11 cellular contexts compared by ENCODE assay signal in genomic region chr12:4781212-4781611, GRCh38.
"Had no signal": no experiment of that assay in that cellular context is flagged by ENCODE, and none has a peak within 500 bp of the region (broad histone marks: within the 10 kb centered on the region; RNA-seq: fewer than 3 reads in every experiment).

No MANE protein-coding gene starts in this region.

- ATAC-seq: naive thymus-derived CD8-positive, alpha-beta T cell; T-cell had no signal

- H3K9me3 Mint-ChIP-seq: activated naive CD4-positive, alpha-beta T cell treated with anti-CD3 and anti-CD28 coated beads, Interleukin-2, amount 10 ng/mL, durations not matched to agents 7 days and 5 days had no signal

- H3K36me3 Mint-ChIP-seq: activated naive CD4-positive, alpha-beta T cell treated with anti-CD3 and anti-CD28 coated beads, Interleukin-2, amount 10 ng/mL, durations not matched to agents 7 days and 5 days; T-cell had no signal

- H3K27ac Mint-ChIP-seq: activated naive CD4-positive, alpha-beta T cell treated with anti-CD3 and anti-CD28 coated beads, Interleukin-2, amount 10 ng/mL, durations not matched to agents 7 days and 5 days; memory B cell; naive thymus-derived CD8-positive, alpha-beta T cell; T-cell had no signal

- DNase-seq: activated CD4-positive, CD25-positive, alpha-beta regulatory T cell treated with anti-CD3 and anti-CD28 coated beads, Interleukin-2, amount 50 U/mL, for 72 hours; activated naive CD4-positive, alpha-beta T cell treated with anti-CD3 and anti-CD28 coated beads, Interleukin-2, amount 10 ng/mL, durations not matched to agents 7 days and 5 days; kidney; naive thymus-derived CD8-positive, alpha-beta T cell; stimulated activated CD4-positive, alpha-beta T cell treated with anti-CD3 and anti-CD28 coated beads, Interleukin-4, amount 100 ng/mL, for 4 hours; stimulated activated CD8-positive, alpha-beta memory T cell treated with anti-CD3 and anti-CD28 coated beads, Interleukin-4, amount 100 ng/mL, for 48 hours; stimulated activated naive CD4-positive, alpha-beta T cell treated with Interleukin-2 at 50 U/mL for 16 hours; T-cell; T-helper 9 cell; trophoblast cell had no signal

- H3K4me1 Mint-ChIP-seq: activated naive CD4-positive, alpha-beta T cell treated with anti-CD3 and anti-CD28 coated beads, Interleukin-2, amount 10 ng/mL, durations not matched to agents 7 days and 5 days; memory B cell; naive thymus-derived CD8-positive, alpha-beta T cell; T-cell had no signal

- H3K4me3 Mint-ChIP-seq: activated naive CD4-positive, alpha-beta T cell treated with anti-CD3 and anti-CD28 coated beads, Interleukin-2, amount 10 ng/mL, durations not matched to agents 7 days and 5 days; memory B cell; naive thymus-derived CD8-positive, alpha-beta T cell; T-cell had no signal
